9 cellular contexts compared by ENCODE assay signal in the genomic region with DNA sequence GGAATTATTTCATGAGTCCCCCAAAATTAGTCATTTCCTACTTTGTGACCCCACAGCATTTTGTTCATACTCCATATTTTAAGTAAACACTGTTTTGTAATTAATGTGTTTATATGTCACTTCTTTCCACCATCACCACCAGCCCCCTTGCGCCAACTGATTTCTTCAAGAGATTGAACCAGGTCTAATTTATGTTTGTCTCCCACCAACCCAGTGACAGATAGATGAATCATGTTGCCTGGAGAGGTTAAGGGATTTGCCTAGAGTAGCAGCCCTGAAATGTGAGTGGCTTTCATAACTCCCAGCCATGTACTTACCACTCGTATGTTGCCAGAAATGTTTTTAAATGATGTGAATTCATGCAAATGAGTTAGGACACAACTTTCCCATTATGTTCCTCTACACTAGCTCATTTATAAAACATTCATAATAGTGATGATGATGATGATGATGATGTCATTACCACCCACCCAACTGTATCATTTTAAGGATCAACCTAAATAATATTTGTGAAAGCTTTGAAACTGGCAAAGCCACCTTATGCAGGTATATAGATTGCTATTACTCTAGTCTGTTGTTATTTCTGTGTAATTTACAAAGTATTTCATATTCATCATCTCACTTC.
DNase-seq lines count a peak whose midpoint lies in the region; ATAC-seq, FAIRE-seq and TF ChIP-seq lines count a peak whose summit lies in the region.
"Had no signal": no experiment of that assay in that cellular context is flagged by ENCODE, and none has a peak within 500 bp of the region (broad histone marks: within the 10 kb centered on the region; RNA-seq: fewer than 3 reads in every experiment).

No MANE protein-coding gene starts in this region.

- no peak overlapping the region for H3K4me3 ChIP-seq in CD8-positive, alpha-beta T cell (ENCODE audit: low read depth, low read length)
- H3K4me3 ChIP-seq in small intestine (ENCODE audit: low read depth in 1 of 2, low read length in 2 of 2) = no peak overlapping the region

- CTCF ChIA-PET in CD8-positive, alpha-beta T cell (lab: Charles Lee) = no interaction called here

- H3K4me1 Mint-ChIP-seq in CD8-positive, alpha-beta T cell (ENCODE audit: low read depth) = peaks cover 67% of the 10 kb centered on the region
- H3K4me1 Mint-ChIP-seq in mesothelial cell of epicardium = peaks cover 58% of the 10 kb centered on the region

- no peaks in the 10 kb centered on the region for H3K9me3 ChIP-seq in CD8-positive, alpha-beta T cell (ENCODE audit: low read length)
- H3K9me3 ChIP-seq in small intestine (ENCODE audit: control insufficient read depth, low read depth) = no peaks in the 10 kb centered on the region

- no peak overlapping the region for H3K27ac ChIP-seq in CD8-positive, alpha-beta T cell (ENCODE audit: low read depth, low read length)
- H3K27ac ChIP-seq in small intestine (ENCODE audit: low read depth in 1 of 2, low read length in 1 of 2) = no peak overlapping the region

- peaks cover 54% of the 10 kb centered on the region for H3K36me3 Mint-ChIP-seq in CD8-positive, alpha-beta T cell
- H3K36me3 Mint-ChIP-seq in mesothelial cell of epicardium = no peaks in the 10 kb centered on the region

- POLR2A ChIA-PET in CD8-positive, alpha-beta T cell (lab: Charles Lee) = no interaction called here

- H3K27me3 ChIP-seq in CD8-positive, alpha-beta T cell (ENCODE audit: insufficient read depth, low read length) = no peaks in the 10 kb centered on the region
- H3K27me3 ChIP-seq in small intestine (ENCODE audit: control insufficient read depth in 2 of 2, insufficient read depth in 2 of 2, low read length in 2 of 2) = no peaks in the 10 kb centered on the region

- DNase-seq in CD8-positive, alpha-beta T cell = no peak
- DNase-seq in HT1080 (ENCODE audit: low read depth) (peak; percentile 84), astrocyte of the hippocampus (ENCODE audit: low read depth, low spot score) (peak; percentile 50), mesothelial cell of epicardium (ENCODE audit: low spot score in 2 of 2, unreplicated experiment in 2 of 2) (no peak), ecto neural progenitor cell (ENCODE audit: low spot score) (no peak), small intestine (no peak), T1000 (lab: John Stamatoyannopoulos, UW) (no peak)
- no peak for DNase-seq in activated effector memory CD4-positive, alpha-beta T cell treated with Interleukin-2 at 50 U/mL for 16 hours
- DNase-seq: KBM-7 had no signal

- H3K36me3 ChIP-seq in CD8-positive, alpha-beta T cell (ENCODE audit: insufficient read depth, low read length) = no peaks in the 10 kb centered on the region
- H3K36me3 ChIP-seq in small intestine (ENCODE audit: control insufficient read depth in 2 of 2, insufficient read depth in 2 of 2, low read length in 2 of 2) = no peaks in the 10 kb centered on the region

- intact Hi-C loops in CD8-positive, alpha-beta T cell (cut with DNase I, micrococcal nuclease) = no loop called here

- H3K27ac Mint-ChIP-seq in CD8-positive, alpha-beta T cell = peak overlapping the region; percentile 47
- H3K27ac Mint-ChIP-seq in mesothelial cell of epicardium = peak overlapping the region; percentile 8

- no peak for FAIRE-seq in small intestine (lab: Jason Lieb, UNC)

- no peaks in the 10 kb centered on the region for H3K4me1 ChIP-seq in CD8-positive, alpha-beta T cell (ENCODE audit: insufficient read depth, low read length)
- peaks cover 7 to 9% of the 10 kb centered on the region in 2 donors for H3K4me1 ChIP-seq in small intestine (ENCODE audit: control insufficient read depth in 2 of 2, insufficient read depth in 1 of 2, low read depth in 1 of 2, low read length in 1 of 2)

- H3K4me3 Mint-ChIP-seq in CD8-positive, alpha-beta T cell = no peak overlapping the region
- H3K4me3 Mint-ChIP-seq in mesothelial cell of epicardium = no peak overlapping the region

- H3K27me3 Mint-ChIP-seq in CD8-positive, alpha-beta T cell (ENCODE audit: low read depth) = no peaks in the 10 kb centered on the region
- no peaks in the 10 kb centered on the region for H3K27me3 Mint-ChIP-seq in mesothelial cell of epicardium (ENCODE audit: low read depth)

- no peak for ATAC-seq in CD8-positive, alpha-beta T cell

- H3K9me3 Mint-ChIP-seq in CD8-positive, alpha-beta T cell = no peaks in the 10 kb centered on the region
- H3K9me3 Mint-ChIP-seq in mesothelial cell of epicardium = no peaks in the 10 kb centered on the region

- 90 to 96% (median 91%) methylated on average over 2 of the region's 2 CpGs for WGBS in small intestine, 3 donors

- TF ChIP-seq CTCF in CD8-positive, alpha-beta T cell (IDR thresholded peaks at IDR 0.05) = no peak
- no peak for TF ChIP-seq CTCF in mesothelial cell of epicardium (IDR thresholded peaks at IDR 0.05; ENCODE audit: unreplicated experiment)

Comparison
In these comparisons a context has a peak if more than half of its experiments do, and no peak if none do; other contexts are left out.
1. DNase-seq: peak in HT1080 (single experiment) and astrocyte of the hippocampus (single experiment); none in CD8-positive, alpha-beta T cell (0 of 7), mesothelial cell of epicardium (0 of 2), ecto neural progenitor cell (single experiment), small intestine (single experiment), activated effector memory CD4-positive, alpha-beta T cell treated with Interleukin-2 at 50 U/mL for 16 hours (single experiment) and T1000 (single experiment).